In genomic region chr2:163182764-163183354, GRCh38 we compare ENCODE assay signal across 10 cellular contexts.
DNase-seq lines count a peak whose midpoint lies in the region; TF ChIP-seq lines count a peak whose summit lies in the region.
"Had no signal": no experiment of that assay in that cellular context is flagged by ENCODE, and none has a peak within 500 bp of the region (broad histone marks: within the 10 kb centered on the region; RNA-seq: fewer than 3 reads in every experiment).

No MANE protein-coding gene starts in this region.

- H3K27me3 ChIP-seq in GM06990 (replicated peaks; ENCODE audit: control insufficient read depth, insufficient read depth, low read length) (no peaks in the 10 kb centered on the region), thyroid gland (no peaks in the 10 kb centered on the region)

- CTCF ChIA-PET in HEK293 (lab: Yijun Ruan, JAX), result interaction anchor here (0.6 to 3.3 kb wide), 24 partner anchors 7 to 1631 kb away, joined by 3 to 49 read pairs (median 3); no protein-coding TSS in a partner anchor

- POLR2A ChIA-PET in HEK293 (lab: Yijun Ruan, JAX), result no interaction called here

- H3K9me3 ChIP-seq in HEK293 (ENCODE audit: control insufficient read depth, insufficient read depth, low read depth, low read length), result no peaks in the 10 kb centered on the region
- no peaks in the 10 kb centered on the region for H3K9me3 ChIP-seq in thyroid gland
- H3K9me3 ChIP-seq: neutrophil had no signal

- H3K36me3 ChIP-seq in GM06990 (ENCODE audit: control insufficient read depth, insufficient read depth, low read length) (no peaks in the 10 kb centered on the region), HEK293 (ENCODE audit: control insufficient read depth in 2 of 2, insufficient read depth in 1 of 2, low read length in 2 of 2) (no peaks in the 10 kb centered on the region), thyroid gland (no peaks in the 10 kb centered on the region)
- H3K36me3 ChIP-seq: neutrophil had no signal

- no peak overlapping the region for H3K4me3 ChIP-seq in GM06990 (replicated peaks; ENCODE audit: low read depth, low read length)
- no peak overlapping the region for H3K4me3 ChIP-seq in HEK293 (ENCODE audit: low read depth, low read length)
- no peak overlapping the region for H3K4me3 ChIP-seq in epithelial cell of proximal tubule (ENCODE audit: low read depth, low read length)
- H3K4me3 ChIP-seq in thyroid gland (replicated peaks in 1 of 3), result no peak overlapping the region
- H3K4me3 ChIP-seq: SK-N-MC had no signal

- intact Hi-C loops in thyroid gland (cut with DNase I), result no loop called here

- H3K27ac ChIP-seq in HEK293 (ENCODE audit: extremely low read depth, low read depth, low read length), result no peak overlapping the region
- no peak overlapping the region for H3K27ac ChIP-seq in thyroid gland
- H3K27ac ChIP-seq: neutrophil, SK-N-MC had no signal

- H3K4me1 ChIP-seq in HEK293 (ENCODE audit: control insufficient read depth, insufficient read depth, low read length) (no peaks in the 10 kb centered on the region), thyroid gland (no peaks in the 10 kb centered on the region)

- peak; percentile 45 for TF ChIP-seq CTCF in GM06990 (IDR thresholded peaks at IDR 0.05; ENCODE audit: insufficient read depth, low read length, poor library complexity, severe bottlenecking)
- TF ChIP-seq CTCF in HEK293 (tag by site-specific recombination; IDR thresholded peaks at IDR 0.05), result 0 out of 2 replicates have a peak, but pooled peaks have one; percentile 18
- TF ChIP-seq CTCF in epithelial cell of proximal tubule (conservative IDR thresholded peaks at IDR 0.05; ENCODE audit: low read depth, low read length), result peak; percentile 51
- peak; percentile 13 to 61 (median 34) for TF ChIP-seq CTCF in thyroid gland (IDR thresholded peaks at IDR 0.05)

- 56 to 62% methylated on average over 2 of the region's 2 CpGs for WGBS in thyroid gland, 2 donors

- no peak for DNase-seq in GM06990 (ENCODE audit: extremely low read depth, insufficient read length)
- peak; percentile 43 for DNase-seq in NCI-H345 treated with DMSO at 0.1 percent for 48 hours (lab: John Stamatoyannopoulos, UW; ENCODE audit: unreplicated experiment)
- DNase-seq in epithelial cell of proximal tubule (ENCODE audit: low read depth), result no peak
- DNase-seq in thyroid gland, result no peak
- DNase-seq in NCI-H146 treated with DMSO at 0.1 percent for 48 hours (lab: John Stamatoyannopoulos, UW; ENCODE audit: unreplicated experiment), result no peak
- no peak for DNase-seq in DMS114 treated with DMSO at 0.1 percent for 48 hours (lab: John Stamatoyannopoulos, UW; ENCODE audit: unreplicated experiment)
- no peak for DNase-seq in stimulated activated CD4-positive, alpha-beta T cell treated with anti-CD3 and anti-CD28 coated beads, Interleukin-4, amount 100 ng/mL, for 1 hour

- no peak for TF ChIP-seq POLR2A in thyroid gland (IDR thresholded peaks at IDR 0.05)

TF ChIP-seq in HEK293, 187 proteins besides CTCF, POLR2A, EP300 and RAD21:
- TF ChIP-seq ZNF654 (tag by site-specific recombination; IDR thresholded peaks at IDR 0.05; ENCODE audit: low read depth) (peak; percentile 33), ZNF140 (tag by site-specific recombination; IDR thresholded peaks at IDR 0.05) (no peak)
